8 cellular contexts compared by ENCODE assay signal in the genomic region with DNA sequence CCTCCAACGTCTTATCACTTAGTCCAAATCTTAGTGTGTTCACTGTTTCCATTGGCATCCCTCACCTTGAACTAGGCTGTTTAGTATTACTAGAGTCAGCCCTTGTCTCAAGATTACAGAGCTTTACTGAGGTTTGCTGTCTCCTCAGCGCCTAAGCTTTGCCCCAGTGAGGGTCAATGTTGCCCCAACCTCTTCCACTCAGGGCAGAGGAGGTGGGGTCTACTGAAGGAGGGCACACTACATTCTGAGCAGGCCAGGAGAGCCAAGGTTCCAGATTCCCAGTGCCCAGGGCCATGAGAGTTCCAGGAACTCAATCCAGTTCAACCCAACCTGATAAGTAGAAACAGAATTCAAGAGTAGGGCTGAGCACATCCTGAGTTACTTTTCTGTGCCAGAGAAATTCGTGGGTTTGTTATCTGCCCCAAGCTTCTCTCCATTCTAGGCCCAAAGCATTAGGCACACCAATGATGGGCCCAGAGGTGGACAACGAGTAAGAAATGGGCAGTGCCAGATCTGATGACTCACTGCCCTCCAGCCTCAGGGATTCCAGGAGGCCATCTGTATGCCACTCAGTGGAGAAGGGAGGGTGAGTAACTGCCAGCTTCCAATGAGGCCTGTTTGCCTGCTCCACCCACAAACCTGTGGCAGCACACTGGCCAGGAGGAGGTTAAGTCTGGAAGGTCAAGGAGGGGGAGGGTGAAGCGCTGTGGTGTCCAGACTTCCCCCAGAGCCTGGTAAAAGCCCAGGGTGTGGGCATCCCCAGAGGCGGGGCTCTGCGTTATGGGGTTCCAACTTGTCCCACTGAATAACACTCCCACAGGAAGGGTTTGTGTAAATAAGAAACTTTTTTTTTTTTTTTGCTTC. TPM values are rescaled to one million over a fixed set of nuclear protein-coding genes. Genes with fewer than 3 reads are reported as not detected.
DNase-seq lines count a peak whose midpoint lies in the region; ATAC-seq and TF ChIP-seq lines count a peak whose summit lies in the region.

No MANE protein-coding gene starts in this region.

- H3K14ac ChIP-seq in IMR-90 (replicated peaks; ENCODE audit: low read depth, low read length), result no peak overlapping the region; the same call in 1 of the 2 replicates

- TF ChIP-seq POLR2A in IMR-90 (IDR thresholded peaks at IDR 0.05; ENCODE audit: low read depth, low read length) (no peak), breast epithelium (IDR thresholded peaks at IDR 0.05) (no peak), upper lobe of left lung (IDR thresholded peaks at IDR 0.05) (no peak)

- H3K9me1 ChIP-seq in IMR-90 (ENCODE audit: insufficient read depth, low read length), result peaks cover 9% of the 10 kb centered on the region; the same call in 1 of the 2 replicates

- H4K8ac ChIP-seq in IMR-90 (ENCODE audit: low read depth in 2 of 2, low read length in 2 of 2), result peak overlapping the region in 1 of 2 experiments; percentile 23; a peak in 1 of 4 replicates

- H3K4me1 ChIP-seq in IMR-90 (ENCODE audit: control insufficient read depth, insufficient read depth, low read length) (peaks cover 10% of the 10 kb centered on the region), breast epithelium (peaks cover 9 to 19% of the 10 kb centered on the region in 2 donors), upper lobe of left lung (peaks cover 28 to 48% (median 33%) of the 10 kb centered on the region in 4 donors)

- peak overlapping the region; percentile 46; the same call in 1 of the 2 replicates for H3K27ac ChIP-seq in IMR-90 (ENCODE audit: insufficient read depth, low read length)
- H3K27ac ChIP-seq in breast epithelium, result peak overlapping the region; percentile 83 to 88
- H3K27ac ChIP-seq in upper lobe of left lung, result peak overlapping the region; percentile 58 to 75 (median 66)

- peak overlapping the region; percentile 3; the same call in 1 of the 2 replicates for H2AK5ac ChIP-seq in IMR-90 (ENCODE audit: low read depth, low read length)

- H3K56ac ChIP-seq in IMR-90 (ENCODE audit: extremely low read depth, insufficient read depth, low read length), result no peak overlapping the region

- peak overlapping the region; percentile 44 for H2AFZ ChIP-seq in IMR-90 (replicated peaks; ENCODE audit: low read length, poor library complexity)

- H2BK20ac ChIP-seq in IMR-90 (ENCODE audit: low read depth, low read length), result 0 out of 2 replicates have a peak overlapping the region, but pooled peaks have one; percentile 12

- WGBS in IMR-90 (ENCODE audit: extremely low coverage in 2 of 2, insufficient read length in 1 of 2), 2 experiments, result 33% methylated on average over 2 of the region's 7 CpGs; no CpG with 5 or more reads in 1 of the 2 experiments
- WGBS in upper lobe of left lung, 2 donors, result 39 to 46% methylated on average over 6 to 7 of the region's 7 CpGs

- POLR2A ChIA-PET in IMR-90 (lab: Charles Lee; ENCODE audit: unreplicated experiment), result no interaction called here

- H3K23ac ChIP-seq in IMR-90 (ENCODE audit: low read depth, low read length), result no peak overlapping the region

- intact Hi-C loops in IMR-90 (cut with micrococcal nuclease) (no loop called here), breast epithelium (cut with DNase I; ENCODE audit: low total_unique reads) (no loop called here), left colon (cut with DNase I, micrococcal nuclease) (no loop called here)

- peaks cover 61% of the 10 kb centered on the region for H3K36me3 ChIP-seq in IMR-90 (ENCODE audit: control insufficient read depth, insufficient read depth, low read length)
- no peaks in the 10 kb centered on the region for H3K36me3 ChIP-seq in breast epithelium
- peaks cover 16 to 69% (median 44%) of the 10 kb centered on the region in 4 donors for H3K36me3 ChIP-seq in upper lobe of left lung

- H3K27me3 Mint-ChIP-seq in activated T-cell treated with anti-CD3 and anti-CD28 coated beads, Interleukin-2, amount 50 U/mL, for 4 hours (ENCODE audit: low read depth), result peaks cover 20% of the 10 kb centered on the region

- peak; percentile 73 for DNase-seq in IMR-90
- peak; percentile 73 to 76 for DNase-seq in breast epithelium (ENCODE audit: low spot score in 2 of 2)
- peak; percentile 50 to 80 for DNase-seq in left colon
- peak in 1 of 2 donors; percentile 79 for DNase-seq in upper lobe of left lung
- no peak for DNase-seq in NCI-H187 treated with DMSO at 0.1 percent for 48 hours (lab: John Stamatoyannopoulos, UW)
- DNase-seq in activated T-cell treated with anti-CD3 and anti-CD28 coated beads, Interleukin-2, amount 50 U/mL, for 4 hours, result no peak
- no peak for DNase-seq in GDM1 (lab: John Stamatoyannopoulos, UW)

- peaks cover 13% of the 10 kb centered on the region for H3K36me3 Mint-ChIP-seq in activated T-cell treated with anti-CD3 and anti-CD28 coated beads, Interleukin-2, amount 50 U/mL, for 4 hours (ENCODE audit: insufficient read depth)

- in situ Hi-C loops in IMR-90 (cut with MboI; ENCODE audit: low sequenced_read_pairs), result no loop called here

- H3K4me3 Mint-ChIP-seq in activated T-cell treated with anti-CD3 and anti-CD28 coated beads, Interleukin-2, amount 50 U/mL, for 4 hours, result no peak overlapping the region

- H3K4ac ChIP-seq in IMR-90 (ENCODE audit: low read depth, low read length), result peak overlapping the region; percentile 12; the same call in 1 of the 2 replicates

- no peaks in the 10 kb centered on the region for H3K9me3 Mint-ChIP-seq in activated T-cell treated with anti-CD3 and anti-CD28 coated beads, Interleukin-2, amount 50 U/mL, for 4 hours

- no peak overlapping the region for H2BK120ac ChIP-seq in IMR-90 (ENCODE audit: low read depth, low read length)

- no peak for TF ChIP-seq CTCF in IMR-90 (conservative IDR thresholded peaks at IDR 0.05; ENCODE audit: low read depth, low read length)
- TF ChIP-seq CTCF in breast epithelium (IDR thresholded peaks at IDR 0.05), result no peak
- TF ChIP-seq CTCF in upper lobe of left lung (IDR thresholded peaks at IDR 0.05), result no peak

- CTCF ChIA-PET in IMR-90 (lab: Yijun Ruan, JAX), result interaction anchor here (0.8 to 1.1 kb wide), 2 partner anchors 15 to 90 kb away, joined by 5 to 9 read pairs; a partner anchor contains a TSS

- dilution Hi-C loops in IMR-90 (cut with HindIII; ENCODE audit: low sequenced_read_pairs, unreplicated experiment), result no loop called here

- no peak overlapping the region for H3K4me3 ChIP-seq in IMR-90 (ENCODE audit: insufficient read depth, low read depth, low read length)
- H3K4me3 ChIP-seq in breast epithelium, result no peak overlapping the region
- H3K4me3 ChIP-seq in upper lobe of left lung, result no peak overlapping the region

- no peak overlapping the region for H3K4me2 ChIP-seq in IMR-90 (ENCODE audit: low read depth, low read length)

- ATAC-seq in IMR-90 (ENCODE audit: low read depth) (peak; percentile 90), left colon (peak; percentile 89), upper lobe of left lung (ENCODE audit: low FRiP score in 2 of 2) (peak; percentile 43 to 77), HG03159 (IDR thresholded peaks at IDR 0.05; ENCODE audit: unreplicated experiment) (no peak)
- ATAC-seq in activated T-cell treated with anti-CD3 and anti-CD28 coated beads, Interleukin-2, amount 50 U/mL, for 4 hours, result no peak

- no peak overlapping the region for H3K18ac ChIP-seq in IMR-90 (ENCODE audit: low read depth, low read length)

- no TSS peak for BruUV-seq in IMR-90 (replicated peaks; lab: Mats Ljungman, UMichigan)

- H3K27me3 ChIP-seq in IMR-90 (ENCODE audit: control insufficient read depth, insufficient read depth, low read length), result no peaks in the 10 kb centered on the region
- no peaks in the 10 kb centered on the region for H3K27me3 ChIP-seq in breast epithelium
- H3K27me3 ChIP-seq in upper lobe of left lung, result no peaks in the 10 kb centered on the region

- H4K91ac ChIP-seq in IMR-90 (ENCODE audit: insufficient read depth, low read depth, low read length), result no peak overlapping the region

- no peaks in the 10 kb centered on the region for H3K9me3 ChIP-seq in IMR-90 (ENCODE audit: control insufficient read depth, insufficient read depth, low read length)
- H3K9me3 ChIP-seq in breast epithelium, result no peaks in the 10 kb centered on the region
- no peaks in the 10 kb centered on the region for H3K9me3 ChIP-seq in upper lobe of left lung

- H2BK15ac ChIP-seq in IMR-90 (ENCODE audit: low read depth, low read length), result no peak overlapping the region

- H4K20me1 ChIP-seq in IMR-90 (ENCODE audit: insufficient read depth, low read length), result peaks cover 16% of the 10 kb centered on the region

- peak overlapping the region; percentile 41 for H2BK5ac ChIP-seq in IMR-90 (ENCODE audit: low read depth, low read length, poor library complexity, severe bottlenecking)

- H3K79me1 ChIP-seq in IMR-90 (ENCODE audit: low read depth in 1 of 2, low read length in 2 of 2), result peaks cover 2 to 36% of the 10 kb centered on the region in 2 experiments; a peak in 2 of 4 replicates

- H2AK9ac ChIP-seq in IMR-90 (replicated peaks; ENCODE audit: low read depth, low read length, poor library complexity), result peak overlapping the region; percentile 1

- H4K5ac ChIP-seq in IMR-90 (ENCODE audit: low read depth, low read length), result no peak overlapping the region

- TF ChIP-seq EP300 in upper lobe of left lung (IDR thresholded peaks at IDR 0.05), result no peak

- no peak overlapping the region for H3K9ac ChIP-seq in IMR-90 (ENCODE audit: low read depth, low read length)

- peaks cover 16% of the 10 kb centered on the region for H3K4me1 Mint-ChIP-seq in activated T-cell treated with anti-CD3 and anti-CD28 coated beads, Interleukin-2, amount 50 U/mL, for 4 hours (ENCODE audit: low read depth)

- TF ChIP-seq RAD21 in IMR-90 (IDR thresholded peaks at IDR 0.05; ENCODE audit: low read length), result no peak

RNA-seq across cellular contexts. Expression of a gene that starts 8.2 kb away (rescaled TPM):
- total RNA-seq in IMR-90 (2012; rRNA removed) (3.3 and 3.6 TPM in 2 replicates), breast epithelium (10 to 100 TPM; 19.2 to 27.9 (median 26.1) TPM), left colon (1 to 10 TPM; 4.4 to 7.7 TPM), upper lobe of left lung (100 to 1,000 TPM in 1 of 6 donors, 10 to 100 TPM in 5; 12.4 to 104 (median 15.2) TPM)
- polyA plus RNA-seq in IMR-90 (2012; rRNA removed), result 19.4 and 24.6 TPM in 2 replicates
- 12.0 and 21.3 TPM in 2 replicates for polyA plus RNA-seq in IMR-90 (2012; cell fraction: cytosol; rRNA removed)
- 102 and 132 TPM in 2 replicates for polyA plus RNA-seq in IMR-90 (2012; cell fraction: nucleus; rRNA removed; ENCODE audit: low replicate concordance)
- 1 to 10 TPM; 5.6 to 7.1 (median 5.9) TPM for total RNA-seq in activated T-cell treated with anti-CD3 and anti-CD28 coated beads, Interleukin-2, amount 50 U/mL, for 4 hours

RNA-seq across cellular contexts. Expression of a gene that starts 9.5 kb away (rescaled TPM):
- 2.5 and 2.9 TPM in 2 replicates for total RNA-seq in IMR-90 (2012; rRNA removed)
- polyA plus RNA-seq in IMR-90 (2012; rRNA removed), result 10.5 and 13.2 TPM in 2 replicates
- 10.2 and 13.4 TPM in 2 replicates for polyA plus RNA-seq in IMR-90 (2012; cell fraction: cytosol; rRNA removed)
- 19.1 and 48.9 TPM in 2 replicates for polyA plus RNA-seq in IMR-90 (2012; cell fraction: nucleus; rRNA removed; ENCODE audit: low replicate concordance)
- 10 to 100 TPM; 15.4 to 32.2 (median 24.6) TPM for total RNA-seq in breast epithelium
- 10 to 100 TPM; 15.0 to 16.6 TPM for total RNA-seq in left colon
- 10 to 100 TPM; 18.4 to 93.2 (median 28.4) TPM for total RNA-seq in upper lobe of left lung
- total RNA-seq in activated T-cell treated with anti-CD3 and anti-CD28 coated beads, Interleukin-2, amount 50 U/mL, for 4 hours, result 1 to 10 TPM in 1 of 3 donors, under 1 TPM in 2; 0.56 to 1.2 (median 0.63) TPM

RNA-seq across cellular contexts. Expression of a gene that starts 14.3 kb away (rescaled TPM):
- total RNA-seq in IMR-90 (2012; rRNA removed) (0.36 and 0.56 TPM in 2 replicates), breast epithelium (1 to 10 TPM; 1.6 to 4.6 (median 1.9) TPM), left colon (1 to 10 TPM in 1 of 2 donors, under 1 TPM in 1; 0.58 to 2.4 TPM), upper lobe of left lung (1 to 10 TPM in 4 of 6 donors, under 1 TPM in 2; 0.30 to 2.2 (median 1.4) TPM)
- polyA plus RNA-seq in IMR-90 (2012; rRNA removed), result 2.4 and 3.0 TPM in 2 replicates
- 2.4 and 5.9 TPM in 2 replicates for polyA plus RNA-seq in IMR-90 (2012; cell fraction: cytosol; rRNA removed)
- polyA plus RNA-seq in IMR-90 (2012; cell fraction: nucleus; rRNA removed; ENCODE audit: low replicate concordance), result 6.1 and 16.6 TPM in 2 replicates
- total RNA-seq in activated T-cell treated with anti-CD3 and anti-CD28 coated beads, Interleukin-2, amount 50 U/mL, for 4 hours, result under 1 TPM; 0.25 to 0.43 (median 0.32) TPM

RNA-seq across cellular contexts. Expression of a gene that starts 15.0 kb away (rescaled TPM):
- total RNA-seq in IMR-90 (2012; rRNA removed), result 10.6 and 12.2 TPM in 2 replicates
- 72.2 and 77.0 TPM in 2 replicates for polyA plus RNA-seq in IMR-90 (2012; rRNA removed)
- polyA plus RNA-seq in IMR-90 (2012; cell fraction: cytosol; rRNA removed), result 58.1 and 68.2 TPM in 2 replicates
- polyA plus RNA-seq in IMR-90 (2012; cell fraction: nucleus; rRNA removed; ENCODE audit: low replicate concordance), result 165 and 241 TPM in 2 replicates
- 1 to 10 TPM; 1.8 to 4.9 (median 3.7) TPM for total RNA-seq in breast epithelium
- 1 to 10 TPM; 1.2 to 4.6 TPM for total RNA-seq in left colon
- 10 to 100 TPM in 1 of 6 donors, 1 to 10 TPM in 5; 1.7 to 37.7 (median 4.3) TPM for total RNA-seq in upper lobe of left lung
- 1 to 10 TPM in 1 of 3 donors, under 1 TPM in 2; 0.73 to 1.3 (median 0.79) TPM for total RNA-seq in activated T-cell treated with anti-CD3 and anti-CD28 coated beads, Interleukin-2, amount 50 U/mL, for 4 hours

RNA-seq across cellular contexts. Expression of a gene that starts 57.8 kb away (rescaled TPM):
- total RNA-seq in IMR-90 (2012; rRNA removed) (38.9 and 42.5 TPM in 2 replicates), breast epithelium (10 to 100 TPM; 20.5 to 34.4 (median 22.8) TPM), left colon (10 to 100 TPM; 24.3 to 39.7 TPM), upper lobe of left lung (10 to 100 TPM; 27.3 to 55.4 (median 31.8) TPM)
- 93.8 and 94.5 TPM in 2 replicates for polyA plus RNA-seq in IMR-90 (2012; rRNA removed)
- 39.9 and 84.1 TPM in 2 replicates for polyA plus RNA-seq in IMR-90 (2012; cell fraction: cytosol; rRNA removed)
- polyA plus RNA-seq in IMR-90 (2012; cell fraction: nucleus; rRNA removed; ENCODE audit: low replicate concordance), result 47.0 and 75.2 TPM in 2 replicates
- 100 to 1,000 TPM in 1 of 3 donors, 10 to 100 TPM in 2; 91.7 to 103 (median 93.7) TPM for total RNA-seq in activated T-cell treated with anti-CD3 and anti-CD28 coated beads, Interleukin-2, amount 50 U/mL, for 4 hours

Comparison
In these comparisons a context has a peak if more than half of its experiments do, and no peak if none do; other contexts are left out.
1. ATAC-seq: peak in IMR-90 (single experiment), left colon (single experiment) and upper lobe of left lung (2 of 2); none in activated T-cell treated with anti-CD3 and anti-CD28 coated beads, Interleukin-2, amount 50 U/mL, for 4 hours (0 of 2) and HG03159 (single experiment).
2. DNase-seq: peak in IMR-90 (single experiment), breast epithelium (2 of 2) and left colon (2 of 2); none in NCI-H187 treated with DMSO at 0.1 percent for 48 hours (single experiment), activated T-cell treated with anti-CD3 and anti-CD28 coated beads, Interleukin-2, amount 50 U/mL, for 4 hours (single experiment) and GDM1 (single experiment).
3. Peak in every context shown above with its lines, with median percentiles within 50 percentile points of each other: H3K27ac ChIP-seq.